In the genomic region with DNA sequence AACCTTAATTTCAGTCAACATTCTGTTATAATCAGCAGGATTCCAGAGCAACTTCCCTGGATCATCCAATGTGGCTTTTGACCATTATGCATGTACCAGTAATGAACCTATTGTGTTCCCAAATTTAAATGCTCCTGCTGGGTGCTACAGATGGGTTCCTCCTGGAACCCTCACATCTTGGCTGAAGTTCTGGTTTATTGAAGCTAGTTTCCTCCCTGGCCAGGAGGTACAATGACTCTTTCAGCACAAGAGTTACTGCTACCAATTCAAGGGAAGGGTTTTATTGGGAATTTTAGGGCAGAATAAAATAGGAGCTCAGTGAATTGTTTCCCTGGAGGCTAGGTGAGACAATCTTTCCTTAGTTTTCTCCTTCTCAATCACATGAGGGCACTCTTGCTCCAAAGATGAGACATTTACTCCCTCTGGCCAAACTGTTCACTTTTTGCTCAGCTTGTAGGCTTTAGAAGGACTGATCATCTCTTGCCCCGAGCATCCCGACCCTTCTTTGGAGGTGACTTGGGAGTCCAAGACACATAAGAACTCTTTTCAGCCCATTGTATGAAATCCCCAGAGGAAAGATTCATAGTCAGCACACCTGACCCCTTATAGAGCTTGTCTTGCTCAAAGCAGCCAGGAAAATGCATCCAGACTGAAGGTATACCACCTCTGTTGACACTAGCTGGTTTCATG, we compare ENCODE assay signal across 9 cellular contexts. TPM values are rescaled to one million over a fixed set of nuclear protein-coding genes. Genes with fewer than 3 reads are reported as not detected.
DNase-seq lines count a peak whose midpoint lies in the region; ATAC-seq and TF ChIP-seq lines count a peak whose summit lies in the region.
"Had no signal": no experiment of that assay in that cellular context is flagged by ENCODE, and none has a peak within 500 bp of the region (broad histone marks: within the 10 kb centered on the region; RNA-seq: fewer than 3 reads in every experiment).

No MANE protein-coding gene starts in this region.

- no peak overlapping the region for H3K4me3 ChIP-seq in right lobe of liver

- no peaks in the 10 kb centered on the region for H3K9me3 ChIP-seq in right lobe of liver

- peak; percentile 65 to 84 (median 74) for ATAC-seq in right lobe of liver
- no peak for ATAC-seq in HG03097 (IDR thresholded peaks at IDR 0.05; ENCODE audit: low FRiP score, unreplicated experiment)
- ATAC-seq in HG03159 (IDR thresholded peaks at IDR 0.05; ENCODE audit: unreplicated experiment): no peak

- 4% methylated on average over 2 of the region's 2 CpGs for WGBS in right lobe of liver (ENCODE audit: insufficient coverage, low coverage, low lambda C conversion rate, missing lambda C conversion rate)

- H3K4me1 Mint-ChIP-seq in MCF 10A (ENCODE audit: insufficient read depth, unreplicated experiment): no peaks in the 10 kb centered on the region

- no peaks in the 10 kb centered on the region for H3K36me3 Mint-ChIP-seq in MCF 10A (ENCODE audit: insufficient read depth, unreplicated experiment)

- no peaks in the 10 kb centered on the region for H3K36me3 ChIP-seq in right lobe of liver

- peak; percentile 71 for TF ChIP-seq CTCF in C4-2B (conservative IDR thresholded peaks at IDR 0.05)
- TF ChIP-seq CTCF in MCF 10A (IDR thresholded peaks at IDR 0.05; ENCODE audit: unreplicated experiment): peak; percentile 55
- peak; percentile 20 to 46 (median 40) for TF ChIP-seq CTCF in right lobe of liver (IDR thresholded peaks at IDR 0.05)

- BruUV-seq in MCF 10A (replicated peaks; lab: Mats Ljungman, UMichigan): no TSS peak

- no peak overlapping the region for H3K27ac ChIP-seq in C4-2B
- H3K27ac ChIP-seq in right lobe of liver: no peak overlapping the region

- intact Hi-C loops in MCF 10A (cut with micrococcal nuclease): loop anchor here (1.0 to 5.0 kb wide), 6 partner anchors 310 to 1086 kb away; no protein-coding TSS in a partner anchor
- intact Hi-C loops in right lobe of liver (cut with DNase I): no loop called here

- CTCF ChIA-PET in MCF 10A (lab: Yijun Ruan, JAX): interaction anchor here (0.6 to 3.2 kb wide), 54 partner anchors 8 to 1786 kb away, joined by 3 to 69 read pairs (median 4); a partner anchor contains a TSS

- POLR2A ChIA-PET in MCF 10A (lab: Yijun Ruan, JAX): interaction anchor here (1.0 kb wide), 1 partner anchor 653 kb away, joined by 5 read pairs; no protein-coding TSS in a partner anchor

- peak; percentile 52 for DNase-seq in HCEC 1CT
- peak; percentile 64 to 72 for DNase-seq in NCI-H524 (lab: John Stamatoyannopoulos, UW)
- peak; percentile 60 for DNase-seq in MCF 10A (ENCODE audit: unreplicated experiment)
- no peak for DNase-seq in right lobe of liver
- DNase-seq in activated CD4-positive, alpha-beta T cell treated with anti-CD3 and anti-CD28 coated beads for 1 hour: no peak

- H3K4me3 Mint-ChIP-seq in MCF 10A (ENCODE audit: unreplicated experiment): no peak overlapping the region
- H3K4me3 Mint-ChIP-seq: stimulated activated naive CD8-positive, alpha-beta T cell treated with anti-CD3 and anti-CD28 coated beads, Interleukin-15, Interleukin-2, amounts not matched to agents 100 ng/mL and 50 ng/mL, for 24 hours had no signal

- no peak for TF ChIP-seq POLR2A in right lobe of liver (IDR thresholded peaks at IDR 0.05)

- H3K4me1 ChIP-seq in right lobe of liver: no peaks in the 10 kb centered on the region

- peaks cover 69% of the 10 kb centered on the region for H3K27me3 Mint-ChIP-seq in MCF 10A (ENCODE audit: insufficient read depth, unreplicated experiment)

- H3K9me3 Mint-ChIP-seq in MCF 10A (ENCODE audit: unreplicated experiment): no peaks in the 10 kb centered on the region
- H3K9me3 Mint-ChIP-seq: stimulated activated naive CD8-positive, alpha-beta T cell treated with anti-CD3 and anti-CD28 coated beads, Interleukin-15, Interleukin-2, amounts not matched to agents 100 ng/mL and 50 ng/mL, for 24 hours had no signal

- H3K27ac Mint-ChIP-seq in MCF 10A (ENCODE audit: low read depth, unreplicated experiment): no peak overlapping the region
- H3K27ac Mint-ChIP-seq: stimulated activated naive CD8-positive, alpha-beta T cell treated with anti-CD3 and anti-CD28 coated beads, Interleukin-15, Interleukin-2, amounts not matched to agents 100 ng/mL and 50 ng/mL, for 24 hours had no signal

- H3K27me3 ChIP-seq in right lobe of liver: no peaks in the 10 kb centered on the region

RNA-seq across cellular contexts. Expression of a gene that starts 8.8 kb away (rescaled TPM):
- total RNA-seq in MCF 10A (2022) (14.4 and 21.8 TPM in 2 replicates), right lobe of liver (10 to 100 TPM in 1 of 6 experiments, 1 to 10 TPM in 5; 6.5 to 11.4 (median 9.3) TPM)

Comparison
In these comparisons a context has a peak if more than half of its experiments do, and no peak if none do; other contexts are left out.
1. DNase-seq: peak in HCEC 1CT (single experiment), NCI-H524 (2 of 2) and MCF 10A (single experiment); none in right lobe of liver (0 of 3) and activated CD4-positive, alpha-beta T cell treated with anti-CD3 and anti-CD28 coated beads for 1 hour (single experiment).
2. ATAC-seq: peak in right lobe of liver (4 of 4); none in HG03097 (single experiment) and HG03159 (single experiment).
3. Peak in every context shown above with its lines, with median percentiles within 50 percentile points of each other: CTCF ChIP-seq.